Comparison of ENCODE assay signal across 9 cellular contexts in genomic region chr11:95248666-95249467, GRCh38. TPM values are rescaled to one million over a fixed set of nuclear protein-coding genes. Genes with fewer than 3 reads are reported as not detected.
A peak's percentile ranks its signal among the peaks of the same experiment; 100 is the strongest.
DNase-seq lines count a peak whose midpoint lies in the region; ATAC-seq and TF ChIP-seq lines count a peak whose summit lies in the region.
"Had no signal": no experiment of that assay in that cellular context is flagged by ENCODE, and none has a peak within 500 bp of the region (broad histone marks: within the 10 kb centered on the region; RNA-seq: fewer than 3 reads in every experiment).

No MANE protein-coding gene starts in this region.

- H2AFZ ChIP-seq in OCI-LY7 (ENCODE audit: low read length) = peak overlapping the region; percentile 97

- H4K20me1 ChIP-seq in OCI-LY7 (ENCODE audit: insufficient read depth, low read length) = no peaks in the 10 kb centered on the region

- H3K36me3 Mint-ChIP-seq in activated CD8-positive, alpha-beta T cell treated with anti-CD3 and anti-CD28 coated beads, Interleukin-2, amount 10 ng/mL, durations not matched to agents 7 days and 5 days (ENCODE audit: low read depth) = no peaks in the 10 kb centered on the region

- H3K79me2 ChIP-seq in OCI-LY7 (ENCODE audit: insufficient read depth, low read depth, low read length) = no peaks in the 10 kb centered on the region

- no peak overlapping the region for H3K27ac Mint-ChIP-seq in activated CD8-positive, alpha-beta T cell treated with anti-CD3 and anti-CD28 coated beads, Interleukin-2, amount 10 ng/mL, durations not matched to agents 7 days and 5 days
- H3K27ac Mint-ChIP-seq: CD4-positive, alpha-beta T cell had no signal

- CTCF ChIA-PET in OCI-LY7 (lab: Charles Lee; ENCODE audit: unreplicated experiment) = interaction anchor here (2.2 kb wide), 1 partner anchor 18 kb away, joined by 8 read pairs; the partner anchor contains the start of gene SESN3
- CTCF ChIA-PET in activated CD8-positive, alpha-beta T cell treated with anti-CD3 and anti-CD28 coated beads, Interleukin-2, amount 10 ng/mL, durations not matched to agents 7 days and 5 days (lab: Charles Lee) = interaction anchor here (0.6 to 1.2 kb wide), 2 partner anchors 456 kb away, joined by 3 read pairs; no protein-coding TSS in a partner anchor

- H3K27ac ChIP-seq in OCI-LY7 (ENCODE audit: low read depth, low read length, poor library complexity, severe bottlenecking) = peak overlapping the region; percentile 38

- H3K9me3 ChIP-seq in OCI-LY7 (ENCODE audit: low read length) = no peaks in the 10 kb centered on the region

- peak overlapping the region; percentile 53 for H3K4me3 ChIP-seq in OCI-LY7 (ENCODE audit: low read depth, low read length, poor library complexity, severe bottlenecking)
- H3K4me3 ChIP-seq in foreskin fibroblast (ENCODE audit: low read depth in 1 of 2, low read length in 2 of 2) = no peak overlapping the region

- intact Hi-C loops in OCI-LY7 (cut with micrococcal nuclease; ENCODE audit: unreplicated experiment) = no loop called here

- no peaks in the 10 kb centered on the region for H3K9me3 Mint-ChIP-seq in activated CD8-positive, alpha-beta T cell treated with anti-CD3 and anti-CD28 coated beads, Interleukin-2, amount 10 ng/mL, durations not matched to agents 7 days and 5 days (ENCODE audit: insufficient read depth)
- H3K9me3 Mint-ChIP-seq: CD4-positive, alpha-beta T cell had no signal

- no TSS peak for BruUV-seq in OCI-LY7 (replicated peaks; lab: Mats Ljungman, UMichigan)

- H3K4me1 ChIP-seq in OCI-LY7 (ENCODE audit: insufficient read depth, low read length, poor library complexity, severe bottlenecking) = peaks cover 45% of the 10 kb centered on the region

- no peaks in the 10 kb centered on the region for H3K36me3 ChIP-seq in OCI-LY7 (ENCODE audit: insufficient read depth, low read length)

- H3K4me1 Mint-ChIP-seq in activated CD8-positive, alpha-beta T cell treated with anti-CD3 and anti-CD28 coated beads, Interleukin-2, amount 10 ng/mL, durations not matched to agents 7 days and 5 days (ENCODE audit: low read depth) = peaks cover 13% of the 10 kb centered on the region

- H3K27me3 Mint-ChIP-seq in activated CD8-positive, alpha-beta T cell treated with anti-CD3 and anti-CD28 coated beads, Interleukin-2, amount 10 ng/mL, durations not matched to agents 7 days and 5 days (ENCODE audit: low read depth) = peaks cover 2% of the 10 kb centered on the region
- H3K27me3 Mint-ChIP-seq: CD4-positive, alpha-beta T cell had no signal

- peak; percentile 84 for ATAC-seq in HG02840 (IDR thresholded peaks at IDR 0.05; ENCODE audit: low FRiP score, unreplicated experiment)
- ATAC-seq in activated CD8-positive, alpha-beta T cell treated with anti-CD3 and anti-CD28 coated beads, Interleukin-2, amount 10 ng/mL, durations not matched to agents 7 days and 5 days = no peak

- DNase-seq in stimulated activated CD4-positive, alpha-beta T cell treated with anti-CD3 and anti-CD28 coated beads, Interleukin-1b, Interleukin-23, amount 100 ng/mL, for 48 hours = peak; percentile 5
- no peak for DNase-seq in stimulated activated CD4-positive, alpha-beta T cell treated with anti-CD3 and anti-CD28 coated beads, Interleukin-15, amount 100 ng/mL, for 24 hours
- DNase-seq in OCI-LY7 (ENCODE audit: low spot score) (peak; percentile 46), foreskin fibroblast (no peak), RKO (ENCODE audit: low spot score) (no peak)
- no peak for DNase-seq in effector CD4-positive, alpha-beta T cell
- no peak for DNase-seq in activated CD8-positive, alpha-beta T cell treated with anti-CD3 and anti-CD28 coated beads, Interleukin-2, amount 10 ng/mL, durations not matched to agents 7 days and 5 days
- DNase-seq: CD4-positive, alpha-beta T cell had no signal

- TF ChIP-seq CTCF in OCI-LY7 (conservative IDR thresholded peaks at IDR 0.05; ENCODE audit: low read length) (no peak), foreskin fibroblast (IDR thresholded peaks at IDR 0.05; ENCODE audit: low read depth, low read length) (no peak)

- no peaks in the 10 kb centered on the region for H3K9me2 ChIP-seq in OCI-LY7 (ENCODE audit: insufficient read depth, low read length)

- POLR2A ChIA-PET in OCI-LY7 (lab: Charles Lee) = interaction anchor here (0.6 to 1.6 kb wide), 11 partner anchors 8 to 470 kb away, joined by 3 to 13 read pairs (median 3); partner anchors contain the start of gene SESN3
- POLR2A ChIA-PET in activated CD8-positive, alpha-beta T cell treated with anti-CD3 and anti-CD28 coated beads, Interleukin-2, amount 10 ng/mL, durations not matched to agents 7 days and 5 days (lab: Charles Lee) = interaction anchor here (0.6 to 3.1 kb wide), 2 partner anchors 17 to 91 kb away, joined by 3 to 12 read pairs; no protein-coding TSS in a partner anchor

- peak overlapping the region; percentile 77 for H3K4me2 ChIP-seq in OCI-LY7 (ENCODE audit: low read length)

- H3K4me3 Mint-ChIP-seq in activated CD8-positive, alpha-beta T cell treated with anti-CD3 and anti-CD28 coated beads, Interleukin-2, amount 10 ng/mL, durations not matched to agents 7 days and 5 days = no peak overlapping the region
- H3K4me3 Mint-ChIP-seq: CD4-positive, alpha-beta T cell had no signal

RNA-seq across cellular contexts. Expression of gene SESN3, which starts 17.9 kb away (rescaled TPM):
- 3.4 and 4.4 TPM in 2 replicates for total RNA-seq in OCI-LY7 (2014; rRNA removed; shearing (Covaris generic))
- 9.6 and 12.9 TPM in 2 replicates for total RNA-seq in OCI-LY7 (2022)
- total RNA-seq in activated CD8-positive, alpha-beta T cell treated with anti-CD3 and anti-CD28 coated beads, Interleukin-2, amount 10 ng/mL, durations not matched to agents 7 days and 5 days = 10 to 100 TPM; 29.1 to 31.5 TPM

Comparison
In these comparisons a context has a peak if more than half of its experiments do, and no peak if none do; other contexts are left out.
1. DNase-seq: peak in stimulated activated CD4-positive, alpha-beta T cell treated with anti-CD3 and anti-CD28 coated beads, Interleukin-1b, Interleukin-23, amount 100 ng/mL, for 48 hours (single experiment) and OCI-LY7 (single experiment); none in stimulated activated CD4-positive, alpha-beta T cell treated with anti-CD3 and anti-CD28 coated beads, Interleukin-15, amount 100 ng/mL, for 24 hours (single experiment), effector CD4-positive, alpha-beta T cell (single experiment), foreskin fibroblast (0 of 2), activated CD8-positive, alpha-beta T cell treated with anti-CD3 and anti-CD28 coated beads, Interleukin-2, amount 10 ng/mL, durations not matched to agents 7 days and 5 days (single experiment) and RKO (single experiment).